Comparison of ENCODE assay signal across 17 cellular contexts in genomic region chr17:1559047-1559742, GRCh38. TPM values are rescaled to one million over a fixed set of nuclear protein-coding genes. Genes with fewer than 3 reads are reported as not detected.
DNase-seq lines count a peak whose midpoint lies in the region; ATAC-seq and TF ChIP-seq lines count a peak whose summit lies in the region.
"Had no signal": no experiment of that assay in that cellular context is flagged by ENCODE, and none has a peak within 500 bp of the region (broad histone marks: within the 10 kb centered on the region; RNA-seq: fewer than 3 reads in every experiment).

No MANE protein-coding gene starts in this region.

- H3K23ac ChIP-seq in neuronal stem cell (ENCODE audit: low read depth, low read length, poor library complexity), result no peak overlapping the region

- H3K14ac ChIP-seq in neuronal stem cell (ENCODE audit: low read length), result no peak overlapping the region

- TF ChIP-seq EP300 in esophagus muscularis mucosa (IDR thresholded peaks at IDR 0.05), result no peak

- H3K4me1 ChIP-seq in esophagus (ENCODE audit: control insufficient read depth in 2 of 2, insufficient read depth in 2 of 2, low read length in 1 of 2), result peaks cover 9 to 44% of the 10 kb centered on the region in 2 donors
- H3K4me1 ChIP-seq in neuronal stem cell (ENCODE audit: control insufficient read depth in 2 of 2, insufficient read depth in 1 of 2, low read depth in 1 of 2, low read length in 2 of 2), result peaks cover 19 to 24% of the 10 kb centered on the region in 2 donors
- peaks cover 44 to 85% (median 68%) of the 10 kb centered on the region in 4 donors for H3K4me1 ChIP-seq in esophagus muscularis mucosa

- DNase-seq in LNCaP clone FGC (ENCODE audit: low read depth) (no peak), neuronal stem cell (ENCODE audit: low spot score) (no peak), esophagus muscularis mucosa (ENCODE audit: extremely low spot score) (no peak), omental fat pad (ENCODE audit: low spot score) (no peak), NCI-H128 (lab: John Stamatoyannopoulos, UW; ENCODE audit: unreplicated experiment) (no peak)
- DNase-seq in activated CD4-positive, alpha-beta T cell treated with anti-CD3 and anti-CD28 coated beads, Interleukin-2, amount 50 U/mL, for 48 hours, result no peak
- DNase-seq: activated CD8-positive, alpha-beta memory T cell treated with anti-CD3 and anti-CD28 coated beads, Interleukin-2, amount 10 ng/mL, durations not matched to agents 7 days and 5 days; Calu3; H7; hippocampal formation; Kasumi-1; NCI-H1436; Right ventricle myocardium superior; stomach had no signal

- TF ChIP-seq POLR2A in esophagus muscularis mucosa (IDR thresholded peaks at IDR 0.05; ENCODE audit: low read depth), result no peak

- no peak overlapping the region for H2BK15ac ChIP-seq in neuronal stem cell (ENCODE audit: low read length)

- H3K9me3 ChIP-seq in esophagus (ENCODE audit: control insufficient read depth in 2 of 2, insufficient read depth in 1 of 2, low read depth in 1 of 2, low read length in 1 of 2), result no peaks in the 10 kb centered on the region
- H3K9me3 ChIP-seq in neuronal stem cell (replicated peaks in 1 of 2; ENCODE audit: control insufficient read depth in 2 of 2, insufficient read depth in 1 of 2, low read depth in 1 of 2, low read length in 2 of 2), result no peaks in the 10 kb centered on the region
- H3K9me3 ChIP-seq in esophagus muscularis mucosa, result no peaks in the 10 kb centered on the region
- H3K9me3 ChIP-seq: stomach had no signal

- intact Hi-C loops in esophagus muscularis mucosa (cut with DNase I), result no loop called here

- H2BK5ac ChIP-seq in neuronal stem cell (ENCODE audit: low read length), result no peak overlapping the region

- H3K4me3 ChIP-seq in LNCaP clone FGC (ENCODE audit: low read depth, low read length) (peak overlapping the region; percentile 89), esophagus (ENCODE audit: low read depth in 1 of 2, low read length in 2 of 2) (peak overlapping the region in 1 of 2 donors; percentile 13), neuronal stem cell (ENCODE audit: low read length in 2 of 2) (no peak overlapping the region), esophagus muscularis mucosa (no peak overlapping the region)

- no peak for ATAC-seq in omental fat pad (ENCODE audit: low FRiP score)
- ATAC-seq: activated CD4-positive, CD25-positive, alpha-beta regulatory T cell treated with anti-CD3 and anti-CD28 coated beads, Interleukin-2, amount 50 U/mL, for 24 hours; activated CD8-positive, alpha-beta memory T cell treated with anti-CD3 and anti-CD28 coated beads, Interleukin-2, amount 10 ng/mL, durations not matched to agents 7 days and 5 days had no signal

- no peak overlapping the region for H3K4me2 ChIP-seq in neuronal stem cell (ENCODE audit: insufficient read depth, low read length, poor library complexity, severe bottlenecking)

- no peaks in the 10 kb centered on the region for H3K27me3 ChIP-seq in esophagus (ENCODE audit: control insufficient read depth in 1 of 2, insufficient read depth in 2 of 2, low read length in 2 of 2)
- H3K27me3 ChIP-seq in neuronal stem cell (ENCODE audit: control insufficient read depth in 3 of 3, insufficient read depth in 3 of 3, low read depth in 1 of 3, low read length in 3 of 3), result no peaks in the 10 kb centered on the region
- H3K27me3 ChIP-seq in esophagus muscularis mucosa, result no peaks in the 10 kb centered on the region
- H3K27me3 ChIP-seq: stomach had no signal

- no peak overlapping the region for H3K9ac ChIP-seq in neuronal stem cell (ENCODE audit: low read depth, low read length, poor library complexity)

- H3K27ac ChIP-seq in C4-2B, result peak overlapping the region; percentile 85
- peak overlapping the region; percentile 75 to 84 for H3K27ac ChIP-seq in esophagus (ENCODE audit: low read depth in 2 of 2, low read length in 1 of 2)
- H3K27ac ChIP-seq in neuronal stem cell (replicated peaks; ENCODE audit: low read length), result peak overlapping the region; percentile 33
- peak overlapping the region in 1 of 4 donors; percentile 13 for H3K27ac ChIP-seq in esophagus muscularis mucosa (replicated peaks in 1 of 4)
- H3K27ac ChIP-seq: stomach had no signal

- H2BK12ac ChIP-seq in neuronal stem cell (ENCODE audit: low read length), result no peak overlapping the region

- no peak overlapping the region for H2BK120ac ChIP-seq in neuronal stem cell (ENCODE audit: low read depth, low read length)

- WGBS in esophagus, 2 donors, result 64 to 70% methylated on average over 10 of the region's 10 CpGs
- no CpG with 5 or more reads among the region's 10 CpGs for WGBS in neuronal stem cell (ENCODE audit: extremely low coverage in 2 of 2, insufficient read length in 2 of 2, insufficient replicate concordance in 1 of 2), 2 donors
- 82% methylated on average over 7 of the region's 10 CpGs for WGBS in esophagus muscularis mucosa

- peak overlapping the region; percentile 24 for H3K18ac ChIP-seq in neuronal stem cell (ENCODE audit: low read length)

- no peaks in the 10 kb centered on the region for H3K36me3 ChIP-seq in esophagus (ENCODE audit: control insufficient read depth in 2 of 2, insufficient read depth in 2 of 2, low read length in 1 of 2)
- peaks cover 4 to 40% of the 10 kb centered on the region in 2 donors for H3K36me3 ChIP-seq in neuronal stem cell (replicated peaks in 1 of 2; ENCODE audit: control insufficient read depth in 2 of 2, insufficient read depth in 2 of 2, low read length in 2 of 2)
- peaks cover 0 to 26% (median 23%) of the 10 kb centered on the region in 4 donors for H3K36me3 ChIP-seq in esophagus muscularis mucosa

- TF ChIP-seq CTCF in C4-2B (conservative IDR thresholded peaks at IDR 0.05) (no peak), LNCaP clone FGC (IDR thresholded peaks at IDR 0.05; ENCODE audit: control insufficient read depth, extremely low read depth, insufficient read depth) (no peak), esophagus muscularis mucosa (IDR thresholded peaks at IDR 0.05) (no peak), omental fat pad (IDR thresholded peaks at IDR 0.05) (no peak)

- no peak overlapping the region for H2AK5ac ChIP-seq in neuronal stem cell (ENCODE audit: low read depth, low read length)

- no peak overlapping the region for H4K8ac ChIP-seq in neuronal stem cell (ENCODE audit: low read depth, low read length)

- peaks cover 20% of the 10 kb centered on the region for H3K79me1 ChIP-seq in neuronal stem cell (ENCODE audit: low read depth, low read length)

- peak overlapping the region; percentile 11 for H4K91ac ChIP-seq in neuronal stem cell (ENCODE audit: low read depth, low read length, poor library complexity)

- no peak overlapping the region for H2AFZ ChIP-seq in neuronal stem cell (ENCODE audit: low read length)

- H3K4ac ChIP-seq in neuronal stem cell (ENCODE audit: low read length), result no peak overlapping the region

RNA-seq across cellular contexts. Expression of gene PITPNA, which starts 3.4 kb away (rescaled TPM):
- 10 to 100 TPM; 16.5 to 36.7 TPM for polyA plus RNA-seq in esophagus
- 62.6 TPM for polyA plus RNA-seq in neuronal stem cell (2013, experiment 1 of 2)
- 64.6 TPM for polyA plus RNA-seq in neuronal stem cell (2013, experiment 2 of 2)
- 10 to 100 TPM; 36.5 to 54.9 (median 47.8) TPM for total RNA-seq in esophagus muscularis mucosa
- 10 to 100 TPM; 27.6 to 49.7 (median 33.7) TPM for total RNA-seq in omental fat pad

RNA-seq across cellular contexts. Expression of gene INPP5K, which starts 42.8 kb away (rescaled TPM):
- 10 to 100 TPM; 16.1 to 19.5 TPM for polyA plus RNA-seq in esophagus
- polyA plus RNA-seq in neuronal stem cell (2013, experiment 1 of 2), result 11.1 TPM
- 10.1 TPM for polyA plus RNA-seq in neuronal stem cell (2013, experiment 2 of 2)
- total RNA-seq in esophagus muscularis mucosa (10 to 100 TPM; 62.0 to 89.3 (median 76.1) TPM), omental fat pad (100 to 1,000 TPM; 103 to 279 (median 153) TPM)
